In genomic region chr4:183356173-183356825, GRCh38 we compare ENCODE assay signal across 2 cellular contexts.
TF ChIP-seq lines count a peak whose summit lies in the region.

No MANE protein-coding gene starts in this region.

TF ChIP-seq in HEK293, 187 proteins besides CTCF, POLR2A, EP300 and RAD21:
- TF ChIP-seq ZNF184 (tag by site-specific recombination; IDR thresholded peaks at IDR 0.05), result no peak
- TF ChIP-seq ZBTB11 (tag by site-specific recombination; conservative IDR thresholded peaks at IDR 0.05; ENCODE audit: low read depth), result no peak
- TF ChIP-seq ZBTB49 (tag by site-specific recombination; IDR thresholded peaks at IDR 0.05; ENCODE audit: low read depth), result no peak
- TF ChIP-seq ZNF747 (tag by site-specific recombination; IDR thresholded peaks at IDR 0.05), result 0 out of 2 replicates have a peak, but pooled peaks have one; percentile 52
- TF ChIP-seq ZSCAN30 (tag by site-specific recombination; IDR thresholded peaks at IDR 0.05), result no peak
- peak; percentile 93 for TF ChIP-seq ZNF366 (tag by site-specific recombination; conservative IDR thresholded peaks at IDR 0.05)

TF ChIP-seq in endothelial cell of umbilical vein, 7 proteins besides CTCF, POLR2A, EP300 and RAD21:
- TF ChIP-seq EZH2 (IDR thresholded peaks at IDR 0.05; ENCODE audit: borderline replicate concordance, low read depth, low read length, severe bottlenecking), result no peak
- no peak for TF ChIP-seq MYC (IDR thresholded peaks at IDR 0.05; ENCODE audit: low read depth, low read length)
- TF ChIP-seq JUN (IDR thresholded peaks at IDR 0.05; ENCODE audit: borderline replicate concordance, insufficient read depth, insufficient read length, low read depth), result no peak
